In genomic region chr15:67981118-67981685, GRCh38 we compare ENCODE assay signal across 35 cellular contexts.
"Had no signal": no experiment of that assay in that cellular context is flagged by ENCODE, and none has a peak within 500 bp of the region (broad histone marks: within the 10 kb centered on the region; RNA-seq: fewer than 3 reads in every experiment).

No MANE protein-coding gene starts in this region.

- H3K36me3 Mint-ChIP-seq: activated CD4-positive, alpha-beta memory T cell treated with anti-CD3 and anti-CD28 coated beads for 36 hours; activated naive CD4-positive, alpha-beta T cell treated with anti-CD3 and anti-CD28 coated beads, Interleukin-2, amount 10 ng/mL, durations not matched to agents 7 days and 5 days; immature natural killer cell; naive thymus-derived CD4-positive, alpha-beta T cell; stimulated activated effector memory CD8-positive, alpha-beta T cell treated with anti-CD3 and anti-CD28 coated beads, Interleukin-12 subunit alpha, Interleukin-12 subunit beta, amount 100 ng/mL, for 72 hours had no signal

- H3K79me2 ChIP-seq: hepatocyte had no signal

- H3K9me3 ChIP-seq: gastrocnemius medialis, pancreas, prostate gland, sigmoid colon, thyroid gland, upper lobe of left lung, vagina had no signal

- H3K27ac ChIP-seq: brain microvascular endothelial cell, coronary artery, dorsolateral prefrontal cortex, gastrocnemius medialis, hepatocyte, pancreas, prostate gland, sigmoid colon, thyroid gland, upper lobe of left lung, vagina, VCaP had no signal

- H3K36me3 ChIP-seq: brain microvascular endothelial cell, gastrocnemius medialis, pancreas, prostate gland, sigmoid colon, thyroid gland, upper lobe of left lung, vagina had no signal

- H3K27ac Mint-ChIP-seq: activated CD4-positive, alpha-beta memory T cell treated with anti-CD3 and anti-CD28 coated beads for 36 hours; activated naive CD4-positive, alpha-beta T cell treated with anti-CD3 and anti-CD28 coated beads, Interleukin-2, amount 10 ng/mL, durations not matched to agents 7 days and 5 days; immature natural killer cell; naive thymus-derived CD4-positive, alpha-beta T cell; stimulated activated effector memory CD8-positive, alpha-beta T cell treated with anti-CD3 and anti-CD28 coated beads, Interleukin-12 subunit alpha, Interleukin-12 subunit beta, amount 100 ng/mL, for 72 hours; stimulated activated naive CD8-positive, alpha-beta T cell treated with anti-CD3 and anti-CD28 coated beads, Interleukin-15, amount 100 ng/mL, for 72 hours had no signal

- H3K4me3 Mint-ChIP-seq: activated CD4-positive, alpha-beta memory T cell treated with anti-CD3 and anti-CD28 coated beads for 36 hours; activated naive CD4-positive, alpha-beta T cell treated with anti-CD3 and anti-CD28 coated beads, Interleukin-2, amount 10 ng/mL, durations not matched to agents 7 days and 5 days; immature natural killer cell; naive thymus-derived CD4-positive, alpha-beta T cell; stimulated activated effector memory CD8-positive, alpha-beta T cell treated with anti-CD3 and anti-CD28 coated beads, Interleukin-12 subunit alpha, Interleukin-12 subunit beta, amount 100 ng/mL, for 72 hours; stimulated activated naive CD8-positive, alpha-beta T cell treated with anti-CD3 and anti-CD28 coated beads, Interleukin-15, amount 100 ng/mL, for 72 hours had no signal

- FAIRE-seq: astrocyte, pancreas, small intestine, TTC549 had no signal

- H3K27me3 Mint-ChIP-seq: activated CD4-positive, alpha-beta memory T cell treated with anti-CD3 and anti-CD28 coated beads for 36 hours; stimulated activated naive CD8-positive, alpha-beta T cell treated with anti-CD3 and anti-CD28 coated beads, Interleukin-15, amount 100 ng/mL, for 72 hours had no signal

- H3K4me3 ChIP-seq: coronary artery, dorsolateral prefrontal cortex, gastrocnemius medialis, hepatocyte, pancreas, prostate gland, sigmoid colon, thyroid gland, upper lobe of left lung, vagina had no signal

- H3K27me3 ChIP-seq: brain microvascular endothelial cell, dorsolateral prefrontal cortex, gastrocnemius medialis, hepatocyte, pancreas, sigmoid colon, thyroid gland, upper lobe of left lung, vagina had no signal

- ATAC-seq: activated CD4-positive, CD25-positive, alpha-beta regulatory T cell treated with anti-CD3 and anti-CD28 coated beads, Interleukin-2, amount 50 U/mL, for 24 hours; gastrocnemius medialis; naive thymus-derived CD4-positive, alpha-beta T cell; pancreas; stimulated activated effector memory CD8-positive, alpha-beta T cell treated with anti-CD3 and anti-CD28 coated beads, Interleukin-12 subunit alpha, Interleukin-12 subunit beta, amount 100 ng/mL, for 72 hours; stimulated activated naive CD8-positive, alpha-beta T cell treated with anti-CD3 and anti-CD28 coated beads, Interleukin-15, amount 100 ng/mL, for 72 hours had no signal

- H3K4me1 Mint-ChIP-seq: activated naive CD4-positive, alpha-beta T cell treated with anti-CD3 and anti-CD28 coated beads, Interleukin-2, amount 10 ng/mL, durations not matched to agents 7 days and 5 days; immature natural killer cell; naive thymus-derived CD4-positive, alpha-beta T cell; stimulated activated effector memory CD8-positive, alpha-beta T cell treated with anti-CD3 and anti-CD28 coated beads, Interleukin-12 subunit alpha, Interleukin-12 subunit beta, amount 100 ng/mL, for 72 hours; stimulated activated naive CD8-positive, alpha-beta T cell treated with anti-CD3 and anti-CD28 coated beads, Interleukin-15, amount 100 ng/mL, for 72 hours had no signal

- H3K4me2 ChIP-seq: hepatocyte had no signal

- H2AFZ ChIP-seq: hepatocyte had no signal

- DNase-seq: activated CD4-positive, alpha-beta memory T cell treated with anti-CD3 and anti-CD28 coated beads for 36 hours; activated CD4-positive, alpha-beta T cell treated with anti-CD3 and anti-CD28 coated beads for 48 hours; activated CD8-positive, alpha-beta memory T cell treated with anti-CD3 and anti-CD28 coated beads, Interleukin-2, amount 50 U/mL, for 4 hours; activated gamma-delta T cell; activated naive CD4-positive, alpha-beta T cell treated with anti-CD3 and anti-CD28 coated beads, Interleukin-2, amount 10 ng/mL, durations not matched to agents 7 days and 5 days; activated T-cell treated with anti-CD3 and anti-CD28 coated beads, Interleukin-2, amount 50 U/mL, for 1 hour; amniotic stem cell; brain microvascular endothelial cell; dorsolateral prefrontal cortex; effector memory CD4-positive, alpha-beta T cell; erythroblast; gastrocnemius medialis; glutamatergic neuron; immature natural killer cell; midbrain; naive thymus-derived CD4-positive, alpha-beta T cell; nucleus accumbens; pancreas; retina; sigmoid colon; small intestine; stimulated activated CD4-positive, alpha-beta T cell treated with anti-CD3 and anti-CD28 coated beads, Interleukin-4, amount 100 ng/mL, for 24 hours; stimulated activated naive CD8-positive, alpha-beta T cell treated with anti-CD3 and anti-CD28 coated beads, Interleukin-15, amount 100 ng/mL, for 72 hours; T-helper 9 cell; thyroid gland; upper lobe of left lung had no signal

- H3K4me1 ChIP-seq: gastrocnemius medialis, pancreas, prostate gland, sigmoid colon, thyroid gland, upper lobe of left lung, vagina had no signal

- H3K9me3 Mint-ChIP-seq: activated CD4-positive, alpha-beta memory T cell treated with anti-CD3 and anti-CD28 coated beads for 36 hours; activated naive CD4-positive, alpha-beta T cell treated with anti-CD3 and anti-CD28 coated beads, Interleukin-2, amount 10 ng/mL, durations not matched to agents 7 days and 5 days; immature natural killer cell had no signal
